16 cellular contexts compared by ENCODE assay signal in the genomic region with DNA sequence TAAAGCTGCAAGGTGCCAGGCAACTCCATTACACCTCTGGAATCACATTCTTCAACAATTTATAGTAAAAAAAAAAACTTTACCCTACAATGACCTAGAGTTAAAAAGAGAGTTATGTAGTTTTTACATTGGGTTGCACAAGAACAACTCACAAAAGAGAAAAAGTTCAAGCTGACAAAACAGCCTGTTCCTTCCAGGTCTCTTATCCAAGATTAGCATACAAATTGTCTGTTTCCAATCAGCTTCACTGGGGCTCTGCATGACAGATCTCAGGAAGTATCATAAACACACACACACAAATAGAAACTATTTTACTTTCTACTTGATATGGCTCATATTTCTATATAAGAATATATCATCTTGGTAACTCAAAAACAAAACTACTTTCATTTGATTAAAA.
DNase-seq lines count a peak whose midpoint lies in the region.
"Had no signal": no experiment of that assay in that cellular context is flagged by ENCODE, and none has a peak within 500 bp of the region (broad histone marks: within the 10 kb centered on the region; RNA-seq: fewer than 3 reads in every experiment).

No MANE protein-coding gene starts in this region.

- H3K9ac ChIP-seq in HUES6 (ENCODE audit: low read length), result no peak overlapping the region
- H3K9ac ChIP-seq in adipocyte (ENCODE audit: low read length), result no peak overlapping the region

- H3K36me3 ChIP-seq in HUES6 (ENCODE audit: control insufficient read depth, insufficient read depth, low read length), result peaks cover 26% of the 10 kb centered on the region
- peaks cover 16% of the 10 kb centered on the region for H3K36me3 ChIP-seq in adipocyte (ENCODE audit: control insufficient read depth, insufficient read depth, low read length, severe bottlenecking)
- H3K36me3 ChIP-seq: BE2C had no signal

- 0 out of 2 replicates have a peak, but pooled peaks cover 10% of the 10 kb centered on the region for H3K4me1 ChIP-seq in HUES6 (ENCODE audit: control insufficient read depth, insufficient read depth, low read length)
- H3K4me1 ChIP-seq in adipocyte (ENCODE audit: control insufficient read depth, insufficient read depth, low read length), result no peaks in the 10 kb centered on the region
- H3K4me1 ChIP-seq: BE2C had no signal

- H3K4me3 ChIP-seq in HUES6 (ENCODE audit: low read depth, low read length) (no peak overlapping the region), adipocyte (ENCODE audit: low read length) (peak overlapping the region; percentile 51)
- H3K4me3 ChIP-seq: PC-9 had no signal

- peak overlapping the region; percentile 43; the same call in 1 of the 2 replicates for H3K27ac ChIP-seq in HUES6 (ENCODE audit: low read depth, low read length)
- H3K27ac ChIP-seq: PC-9 had no signal

- no peaks in the 10 kb centered on the region for H3K9me3 ChIP-seq in HUES6 (ENCODE audit: control insufficient read depth, insufficient read depth, low read depth, low read length)
- H3K9me3 ChIP-seq in adipocyte (ENCODE audit: control insufficient read depth, low read length), result no peaks in the 10 kb centered on the region
- H3K9me3 ChIP-seq: BE2C had no signal

- H3K27me3 ChIP-seq in HUES6 (ENCODE audit: control insufficient read depth, insufficient read depth, low read length), result no peaks in the 10 kb centered on the region
- H3K27me3 ChIP-seq in adipocyte (replicated peaks; ENCODE audit: control insufficient read depth, insufficient read depth, low read length), result no peaks in the 10 kb centered on the region
- H3K27me3 ChIP-seq: BE2C had no signal

- peak; percentile 84 for DNase-seq in adipocyte (ENCODE audit: low read depth)
- peak; percentile 77 for DNase-seq in fibroblast of peridontal ligament (ENCODE audit: extremely low read depth)
- peak; percentile 54 for DNase-seq in renal cortical epithelial cell (ENCODE audit: low read depth)
- no peak for DNase-seq in cortex of kidney (lab: John Stamatoyannopoulos, UW)
- no peak for DNase-seq in Kasumi-1 (lab: John Stamatoyannopoulos, UW)
- no peak for DNase-seq in DMS153 treated with DMSO at 0.1 percent for 48 hours (lab: John Stamatoyannopoulos, UW; ENCODE audit: unreplicated experiment)
- DNase-seq: ACHN; BE2C; CD4-positive, alpha-beta T cell; DMS53; HFFc6; NCI-H1417; NCI-H2081; NCI-H748 treated with DMSO at 0.1 percent for 48 hours; PC-9 had no signal

Comparison
In these comparisons a context has a peak if more than half of its experiments do, and no peak if none do; other contexts are left out.
1. DNase-seq: peak in adipocyte (single experiment), fibroblast of peridontal ligament (single experiment) and renal cortical epithelial cell (single experiment); none in cortex of kidney (single experiment), Kasumi-1 (0 of 2) and DMS153 treated with DMSO at 0.1 percent for 48 hours (single experiment).